Comparison of ENCODE assay signal across 14 cellular contexts in the genomic region with DNA sequence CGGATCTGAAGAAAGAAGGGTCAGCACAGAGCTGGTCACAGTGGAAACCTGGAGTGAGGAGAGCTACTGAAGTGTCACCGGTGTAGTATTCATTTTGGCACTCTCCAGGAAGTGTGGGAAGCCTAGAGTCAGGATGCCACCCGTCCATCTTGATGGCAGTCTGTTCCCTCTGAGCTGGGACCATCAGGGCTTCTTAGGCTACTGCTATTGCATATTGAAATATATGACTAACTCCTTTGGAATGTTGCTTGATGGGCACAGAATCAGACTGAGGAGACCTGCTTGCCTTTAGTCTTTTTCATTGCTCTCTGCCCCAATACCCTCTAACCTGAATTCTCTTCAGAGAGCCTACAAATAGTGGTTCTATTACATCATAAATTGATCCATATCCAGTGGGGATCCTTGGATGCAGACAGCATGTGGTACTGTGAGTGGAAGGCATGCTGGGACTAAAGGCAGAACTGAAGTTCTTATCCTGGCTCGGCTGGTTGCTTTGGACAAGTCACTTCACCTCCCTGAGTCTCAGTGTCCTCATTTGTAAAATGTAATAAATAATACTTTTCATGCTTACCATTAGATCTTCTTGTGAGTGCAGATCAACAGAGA.
A peak's percentile ranks its signal among the peaks of the same experiment; 100 is the strongest.
DNase-seq lines count a peak whose midpoint lies in the region; ATAC-seq and TF ChIP-seq lines count a peak whose summit lies in the region.
"Had no signal": no experiment of that assay in that cellular context is flagged by ENCODE, and none has a peak within 500 bp of the region (broad histone marks: within the 10 kb centered on the region; RNA-seq: fewer than 3 reads in every experiment).

No MANE protein-coding gene starts in this region.

- no peak overlapping the region for H3K27ac Mint-ChIP-seq in endothelial cell (ENCODE audit: unreplicated experiment)
- H3K27ac Mint-ChIP-seq: activated CD4-positive, alpha-beta memory T cell treated with anti-CD3 and anti-CD28 coated beads for 36 hours; activated naive CD4-positive, alpha-beta T cell treated with anti-CD3 and anti-CD28 coated beads for 36 hours had no signal

- no peak overlapping the region for H3K4me3 ChIP-seq in PC-3 (ENCODE audit: low read length)
- no peak overlapping the region for H3K4me3 ChIP-seq in lower lobe of right lung
- H3K4me3 ChIP-seq: right lobe of liver had no signal

- ATAC-seq in PC-3 (peak; percentile 77), lower lobe of right lung (peak; percentile 19 to 32), GM21529 (IDR thresholded peaks at IDR 0.05; ENCODE audit: unreplicated experiment) (no peak), HG02588 (IDR thresholded peaks at IDR 0.05; ENCODE audit: unreplicated experiment) (no peak)
- ATAC-seq in stimulated activated naive CD8-positive, alpha-beta T cell treated with anti-CD3 and anti-CD28 coated beads, Interleukin-15, Interleukin-2, amounts not matched to agents 100 U/mL and 50 U/mL, for 24 hours: no peak
- ATAC-seq: right lobe of liver had no signal

- H3K9ac ChIP-seq in PC-3 (ENCODE audit: low read length): no peak overlapping the region

- H3K4me1 Mint-ChIP-seq in endothelial cell (ENCODE audit: unreplicated experiment): peaks cover 13% of the 10 kb centered on the region
- H3K4me1 Mint-ChIP-seq: CD8-positive, alpha-beta memory T cell had no signal

- CTCF ChIA-PET in PC-3 (lab: Charles Lee): no interaction called here

- intact Hi-C loops in PC-3 (cut with micrococcal nuclease) (no loop called here), lower lobe of right lung (cut with DNase I) (no loop called here)

- BruUV-seq in PC-3 (replicated peaks; lab: Mats Ljungman, UMichigan): no TSS peak

- H3K36me3 ChIP-seq in PC-3 (ENCODE audit: low read depth, low read length) (peaks cover 41% of the 10 kb centered on the region), lower lobe of right lung (peaks cover 62% of the 10 kb centered on the region)

- H3K36me3 Mint-ChIP-seq in endothelial cell (ENCODE audit: low read depth, unreplicated experiment): peaks cover 50% of the 10 kb centered on the region

- H3K27ac ChIP-seq in PC-3 (ENCODE audit: low read length) (no peak overlapping the region), lower lobe of right lung (no peak overlapping the region)
- H3K27ac ChIP-seq: right lobe of liver had no signal

- H3K27me3 ChIP-seq in PC-3 (ENCODE audit: low read length) (no peaks in the 10 kb centered on the region), lower lobe of right lung (ENCODE audit: low read depth) (no peaks in the 10 kb centered on the region)
- H3K27me3 ChIP-seq: right lobe of liver had no signal

- POLR2A ChIA-PET in PC-3 (lab: Charles Lee; ENCODE audit: unreplicated experiment): no interaction called here

- TF ChIP-seq CTCF in PC-3 (conservative IDR thresholded peaks at IDR 0.05; ENCODE audit: low read depth, low read length): no peak
- TF ChIP-seq CTCF in endothelial cell (IDR thresholded peaks at IDR 0.05; ENCODE audit: unreplicated experiment): no peak
- no peak for TF ChIP-seq CTCF in lower lobe of right lung (IDR thresholded peaks at IDR 0.05)

- H3K4me2 ChIP-seq in PC-3 (ENCODE audit: low read length): peak overlapping the region; percentile 14

- no peaks in the 10 kb centered on the region for H4K20me1 ChIP-seq in PC-3 (ENCODE audit: low read length)

- peak overlapping the region; percentile 45 for H3K4me3 Mint-ChIP-seq in endothelial cell (ENCODE audit: unreplicated experiment)
- H3K4me3 Mint-ChIP-seq: activated CD4-positive, alpha-beta memory T cell treated with anti-CD3 and anti-CD28 coated beads for 36 hours; activated naive CD4-positive, alpha-beta T cell treated with anti-CD3 and anti-CD28 coated beads for 36 hours; naive B cell had no signal

- H3K4me1 ChIP-seq in PC-3 (ENCODE audit: insufficient read depth, low read length) (peaks cover 18% of the 10 kb centered on the region), lower lobe of right lung (no peaks in the 10 kb centered on the region)
- H3K4me1 ChIP-seq: right lobe of liver had no signal

- DNase-seq in EH (ENCODE audit: low read depth) (peak; percentile 66), PC-3 (peak; percentile 79), endothelial cell (ENCODE audit: low spot score) (no peak), lower lobe of right lung (no peak)
- DNase-seq in stimulated activated naive CD8-positive, alpha-beta T cell treated with anti-CD3 and anti-CD28 coated beads, Interleukin-15, Interleukin-2, amounts not matched to agents 100 U/mL and 50 U/mL, for 24 hours: no peak
- DNase-seq in stimulated activated CD8-positive, alpha-beta memory T cell treated with anti-CD3 and anti-CD28 coated beads, Interleukin-4, amount 100 ng/mL, for 48 hours: no peak
- DNase-seq: activated CD4-positive, alpha-beta memory T cell treated with anti-CD3 and anti-CD28 coated beads for 36 hours; activated naive CD4-positive, alpha-beta T cell treated with anti-CD3 and anti-CD28 coated beads for 36 hours; CD8-positive, alpha-beta memory T cell; naive B cell; NCI-H524; right lobe of liver had no signal

- no peaks in the 10 kb centered on the region for H3K9me3 ChIP-seq in PC-3 (ENCODE audit: low read length)
- H3K9me3 ChIP-seq in lower lobe of right lung: no peaks in the 10 kb centered on the region
- H3K9me3 ChIP-seq: right lobe of liver had no signal

- no peaks in the 10 kb centered on the region for H3F3A ChIP-seq in PC-3 (ENCODE audit: low read length, unreplicated experiment)

- H3K9me2 ChIP-seq in PC-3 (replicated peaks; ENCODE audit: low read length): no peaks in the 10 kb centered on the region

- H3K9me3 Mint-ChIP-seq in endothelial cell (ENCODE audit: unreplicated experiment): no peaks in the 10 kb centered on the region
- H3K9me3 Mint-ChIP-seq: activated CD4-positive, alpha-beta memory T cell treated with anti-CD3 and anti-CD28 coated beads for 36 hours; activated naive CD4-positive, alpha-beta T cell treated with anti-CD3 and anti-CD28 coated beads for 36 hours; CD8-positive, alpha-beta memory T cell; naive B cell had no signal

- no peak overlapping the region for H2AFZ ChIP-seq in PC-3 (ENCODE audit: low read length)

- no peaks in the 10 kb centered on the region for H3K27me3 Mint-ChIP-seq in endothelial cell (ENCODE audit: unreplicated experiment)
- H3K27me3 Mint-ChIP-seq: activated CD4-positive, alpha-beta memory T cell treated with anti-CD3 and anti-CD28 coated beads for 36 hours; CD8-positive, alpha-beta memory T cell; naive B cell had no signal

- no peaks in the 10 kb centered on the region for H3K79me2 ChIP-seq in PC-3 (ENCODE audit: low read length)

Comparison
In these comparisons a context has a peak if more than half of its experiments do, and no peak if none do; other contexts are left out.
1. DNase-seq: peak in EH (single experiment) and PC-3 (single experiment); none in endothelial cell (single experiment), lower lobe of right lung (single experiment), stimulated activated naive CD8-positive, alpha-beta T cell treated with anti-CD3 and anti-CD28 coated beads, Interleukin-15, Interleukin-2, amounts not matched to agents 100 U/mL and 50 U/mL, for 24 hours (single experiment) and stimulated activated CD8-positive, alpha-beta memory T cell treated with anti-CD3 and anti-CD28 coated beads, Interleukin-4, amount 100 ng/mL, for 48 hours (single experiment).
2. ATAC-seq: peak in PC-3 (single experiment) and lower lobe of right lung (2 of 2); none in GM21529 (single experiment), stimulated activated naive CD8-positive, alpha-beta T cell treated with anti-CD3 and anti-CD28 coated beads, Interleukin-15, Interleukin-2, amounts not matched to agents 100 U/mL and 50 U/mL, for 24 hours (single experiment) and HG02588 (single experiment).